ENCODE assay signal across 7 cellular contexts in the genomic region with DNA sequence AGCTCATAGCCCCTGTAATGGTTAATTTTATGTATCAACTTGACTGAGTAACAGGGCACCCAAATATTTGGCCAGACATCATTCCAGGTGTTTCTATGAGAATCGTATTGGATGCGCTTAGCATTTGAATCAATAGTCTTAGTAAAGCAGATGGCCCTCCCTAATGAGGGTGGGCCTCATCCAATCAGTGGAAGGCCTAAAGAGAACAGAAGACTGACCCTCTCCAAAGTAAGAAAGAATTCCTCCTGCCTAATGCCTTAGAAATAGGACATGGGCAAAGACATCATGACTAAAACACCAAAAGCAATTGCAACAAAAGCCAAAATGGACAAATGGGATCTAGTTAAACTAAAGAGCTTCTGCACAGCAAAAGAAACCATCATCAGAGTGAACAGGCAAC.
"Had no signal": no experiment of that assay in that cellular context is flagged by ENCODE, and none has a peak within 500 bp of the region (broad histone marks: within the 10 kb centered on the region; RNA-seq: fewer than 3 reads in every experiment).

No MANE protein-coding gene starts in this region.

- H3K27ac ChIP-seq: HL-60, KMS-11 had no signal

- ATAC-seq: HepG2 had no signal

- H3K4me2 ChIP-seq: KMS-11 had no signal

- FAIRE-seq: HepG2, HTR-8/SVneo had no signal

- DNase-seq: IMR-90, KBM-7, KG1 had no signal

- H3K9ac ChIP-seq: KMS-11 had no signal
